In the genomic region with DNA sequence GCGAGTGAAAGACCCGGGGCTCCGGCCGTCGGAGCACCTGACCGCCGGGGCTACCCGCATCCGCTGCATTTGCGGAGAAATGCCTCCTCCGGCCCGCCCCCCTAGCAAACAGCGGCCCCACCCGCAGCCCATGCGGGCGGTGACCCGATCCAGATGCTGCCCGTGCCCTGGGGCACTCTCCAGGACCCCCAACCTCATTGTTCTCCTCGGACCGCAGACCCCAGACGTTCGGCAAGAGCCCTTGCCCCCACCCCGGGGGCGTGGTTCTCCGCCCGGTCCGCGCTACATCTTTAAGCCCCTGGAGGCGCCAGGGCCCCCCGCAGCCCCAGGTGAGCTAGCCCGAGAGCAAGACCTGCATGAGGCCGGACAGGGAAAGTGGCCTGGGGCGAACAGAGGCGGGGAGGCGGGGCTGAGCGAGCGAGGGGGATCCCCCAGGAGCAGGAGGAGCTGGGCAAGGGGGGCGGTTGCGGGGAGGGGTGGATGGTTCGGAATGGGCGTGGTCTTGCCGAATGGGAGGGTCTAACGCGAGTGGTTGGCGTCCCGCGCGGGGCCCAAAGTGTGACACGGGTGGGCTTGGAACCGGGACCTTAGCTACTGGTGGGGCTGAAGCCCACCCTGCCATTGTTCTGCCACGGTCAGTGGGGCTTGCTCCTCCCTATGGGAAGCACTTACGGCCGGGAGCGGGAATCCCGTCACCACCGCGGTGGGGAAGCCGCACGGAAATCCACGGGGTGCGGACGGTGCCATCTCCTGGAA, we compare ENCODE assay signal across 9 cellular contexts. TPM values are rescaled to one million over a fixed set of nuclear protein-coding genes. Genes with fewer than 3 reads are reported as not detected.
DNase-seq lines count a peak whose midpoint lies in the region; ATAC-seq and TF ChIP-seq lines count a peak whose summit lies in the region.
"Had no signal": no experiment of that assay in that cellular context is flagged by ENCODE, and none has a peak within 500 bp of the region (broad histone marks: within the 10 kb centered on the region; RNA-seq: fewer than 3 reads in every experiment).

No MANE protein-coding gene starts in this region.

- intact Hi-C loops in sigmoid colon (cut with DNase I) = no loop called here
- intact Hi-C loops in OCI-LY7 (cut with micrococcal nuclease; ENCODE audit: unreplicated experiment) = no loop called here

- no peaks in the 10 kb centered on the region for H3K9me3 ChIP-seq in CD8-positive, alpha-beta memory T cell (ENCODE audit: low read length)
- H3K9me3 ChIP-seq in endocrine pancreas (ENCODE audit: control insufficient read depth, low read length) (no peaks in the 10 kb centered on the region), sigmoid colon (no peaks in the 10 kb centered on the region), OCI-LY7 (ENCODE audit: low read length) (no peaks in the 10 kb centered on the region)

- ATAC-seq in HG03135 (IDR thresholded peaks at IDR 0.05; ENCODE audit: unreplicated experiment) (no peak), GM21515 (IDR thresholded peaks at IDR 0.05; ENCODE audit: unreplicated experiment) (no peak)

- peak overlapping the region; percentile 70 to 84 (median 76) for H3K4me3 Mint-ChIP-seq in CD8-positive, alpha-beta memory T cell
- H3K4me3 Mint-ChIP-seq in activated CD4-positive, alpha-beta T cell treated with anti-CD3 and anti-CD28 coated beads, Interleukin-2, amount 10 ng/mL, durations not matched to agents 7 days and 5 days = peak overlapping the region; percentile 16

- no peaks in the 10 kb centered on the region for H3K9me3 Mint-ChIP-seq in CD8-positive, alpha-beta memory T cell
- H3K9me3 Mint-ChIP-seq in activated CD4-positive, alpha-beta T cell treated with anti-CD3 and anti-CD28 coated beads, Interleukin-2, amount 10 ng/mL, durations not matched to agents 7 days and 5 days = no peaks in the 10 kb centered on the region

- peaks cover 43% of the 10 kb centered on the region for H3K4me1 ChIP-seq in CD8-positive, alpha-beta memory T cell (ENCODE audit: insufficient read depth, low read length)
- H3K4me1 ChIP-seq in endocrine pancreas (ENCODE audit: control insufficient read depth, insufficient read depth, low read length) = no peaks in the 10 kb centered on the region
- peaks cover 0 to 12% (median 12%) of the 10 kb centered on the region in 4 donors for H3K4me1 ChIP-seq in sigmoid colon
- H3K4me1 ChIP-seq in OCI-LY7 (ENCODE audit: insufficient read depth, low read length, poor library complexity, severe bottlenecking) = peaks cover 9% of the 10 kb centered on the region

- H3K9me2 ChIP-seq in OCI-LY7 (ENCODE audit: insufficient read depth, low read length) = no peaks in the 10 kb centered on the region

- H3K4me3 ChIP-seq in CD8-positive, alpha-beta memory T cell (ENCODE audit: low read length) = peak overlapping the region; percentile 33
- H3K4me3 ChIP-seq in endocrine pancreas (ENCODE audit: control insufficient read depth, insufficient read depth, low read length) (no peak overlapping the region), sigmoid colon (peak overlapping the region in 2 of 4 donors; percentile 4 to 21), OCI-LY7 (ENCODE audit: low read depth, low read length, poor library complexity, severe bottlenecking) (no peak overlapping the region)

- peak; percentile 51 to 69 (median 54) for DNase-seq in CD8-positive, alpha-beta memory T cell
- peak; percentile 42 for DNase-seq in activated CD4-positive, alpha-beta T cell treated with anti-CD3 and anti-CD28 coated beads, Interleukin-2, amount 10 ng/mL, durations not matched to agents 7 days and 5 days
- DNase-seq in sigmoid colon = peak; percentile 63
- no peak for DNase-seq in OCI-LY7 (ENCODE audit: low spot score)
- DNase-seq in SW 1271 (lab: John Stamatoyannopoulos, UW) = no peak

- no TSS peak for BruUV-seq in OCI-LY7 (replicated peaks; lab: Mats Ljungman, UMichigan)

- no peak overlapping the region; the same call in 1 of the 2 replicates for H3K4me2 ChIP-seq in OCI-LY7 (ENCODE audit: low read length)

- H3K4me1 Mint-ChIP-seq in CD8-positive, alpha-beta memory T cell = peaks cover 58 to 75% (median 61%) of the 10 kb centered on the region in 3 donors
- peaks cover 65% of the 10 kb centered on the region for H3K4me1 Mint-ChIP-seq in activated CD4-positive, alpha-beta T cell treated with anti-CD3 and anti-CD28 coated beads, Interleukin-2, amount 10 ng/mL, durations not matched to agents 7 days and 5 days

- peaks cover 11 to 25% of the 10 kb centered on the region in 2 donors for H3K27me3 Mint-ChIP-seq in CD8-positive, alpha-beta memory T cell
- peaks cover 37% of the 10 kb centered on the region for H3K27me3 Mint-ChIP-seq in activated CD4-positive, alpha-beta T cell treated with anti-CD3 and anti-CD28 coated beads, Interleukin-2, amount 10 ng/mL, durations not matched to agents 7 days and 5 days

- peak overlapping the region in 4 of 8 donors; percentile 54 to 80 (median 70) for H3K27ac Mint-ChIP-seq in CD8-positive, alpha-beta memory T cell
- H3K27ac Mint-ChIP-seq in activated CD4-positive, alpha-beta T cell treated with anti-CD3 and anti-CD28 coated beads, Interleukin-2, amount 10 ng/mL, durations not matched to agents 7 days and 5 days = peak overlapping the region; percentile 44

- no peak overlapping the region for H3K27ac ChIP-seq in CD8-positive, alpha-beta memory T cell (ENCODE audit: low read depth, low read length)
- H3K27ac ChIP-seq in sigmoid colon (no peak overlapping the region), OCI-LY7 (ENCODE audit: low read depth, low read length, poor library complexity, severe bottlenecking) (no peak overlapping the region)

- H3K79me2 ChIP-seq in OCI-LY7 (ENCODE audit: insufficient read depth, low read depth, low read length) = no peaks in the 10 kb centered on the region

- H3K36me3 Mint-ChIP-seq in CD8-positive, alpha-beta memory T cell = peaks cover 0 to 2% (median 0%) of the 10 kb centered on the region in 3 donors
- H3K36me3 Mint-ChIP-seq in activated CD4-positive, alpha-beta T cell treated with anti-CD3 and anti-CD28 coated beads, Interleukin-2, amount 10 ng/mL, durations not matched to agents 7 days and 5 days (ENCODE audit: low read depth) = no peaks in the 10 kb centered on the region

- TF ChIP-seq CTCF in sigmoid colon (IDR thresholded peaks at IDR 0.05) (no peak), OCI-LY7 (conservative IDR thresholded peaks at IDR 0.05; ENCODE audit: low read length) (no peak)

- WGBS in sigmoid colon, 2 donors = 2 to 4% methylated on average over 62 of the region's 62 CpGs

- H2AFZ ChIP-seq in OCI-LY7 (ENCODE audit: low read length) = no peak overlapping the region

- POLR2A ChIA-PET in CD8-positive, alpha-beta memory T cell (lab: Charles Lee) = interaction anchor here (0.5 to 2.0 kb wide), 3 partner anchors 13 to 21 kb away, joined by 3 to 6 read pairs (median 4); a partner anchor contains a TSS
- POLR2A ChIA-PET in activated CD4-positive, alpha-beta T cell treated with anti-CD3 and anti-CD28 coated beads, Interleukin-2, amount 10 ng/mL, durations not matched to agents 7 days and 5 days (lab: Charles Lee) = interaction anchor here (0.6 kb wide), 1 partner anchor 181 kb away, joined by 8 read pairs; no protein-coding TSS in a partner anchor
- POLR2A ChIA-PET in OCI-LY7 (lab: Charles Lee) = no interaction called here

- no peaks in the 10 kb centered on the region for H4K20me1 ChIP-seq in OCI-LY7 (ENCODE audit: insufficient read depth, low read length)

- CTCF ChIA-PET in CD8-positive, alpha-beta memory T cell (lab: Charles Lee) = interaction anchor here (1.1 to 8.1 kb wide), 7 partner anchors 10 to 81 kb away, joined by 3 to 144 read pairs (median 12); no protein-coding TSS in a partner anchor
- CTCF ChIA-PET in activated CD4-positive, alpha-beta T cell treated with anti-CD3 and anti-CD28 coated beads, Interleukin-2, amount 10 ng/mL, durations not matched to agents 7 days and 5 days (lab: Charles Lee) = interaction anchor here (1.0 to 2.2 kb wide), 6 partner anchors 10 to 126 kb away, joined by 3 to 11 read pairs (median 3); a partner anchor contains a TSS
- CTCF ChIA-PET in OCI-LY7 (lab: Charles Lee; ENCODE audit: unreplicated experiment) = interaction anchor here (0.6 kb wide), 1 partner anchor 72 kb away, joined by 3 read pairs; no protein-coding TSS in a partner anchor

- TF ChIP-seq POLR2A in sigmoid colon (IDR thresholded peaks at IDR 0.05) = no peak

- TF ChIP-seq EP300 in sigmoid colon (IDR thresholded peaks at IDR 0.05) = no peak

- H3K27me3 ChIP-seq in CD8-positive, alpha-beta memory T cell (ENCODE audit: insufficient read depth, low read length, poor library complexity, severe bottlenecking) = peaks cover 14% of the 10 kb centered on the region
- H3K27me3 ChIP-seq in endocrine pancreas (ENCODE audit: control insufficient read depth, insufficient read depth, low read length) (no peaks in the 10 kb centered on the region), sigmoid colon (peaks cover 26 to 79% (median 66%) of the 10 kb centered on the region in 3 donors)

- H3K36me3 ChIP-seq in CD8-positive, alpha-beta memory T cell (ENCODE audit: insufficient read depth, low read length) = no peaks in the 10 kb centered on the region
- H3K36me3 ChIP-seq in endocrine pancreas (ENCODE audit: control insufficient read depth, insufficient read depth, low read length) (no peaks in the 10 kb centered on the region), sigmoid colon (no peaks in the 10 kb centered on the region), OCI-LY7 (ENCODE audit: insufficient read depth, low read length) (no peaks in the 10 kb centered on the region)

- H3K9ac ChIP-seq in endocrine pancreas (ENCODE audit: control insufficient read depth, insufficient read depth, low read length) = peak overlapping the region; percentile 43

RNA-seq across cellular contexts. Expression of a gene that starts 6.3 kb away (rescaled TPM):
- 1 to 10 TPM in 1 of 2 experiments, under 1 TPM in 1; 0.85 to 1.3 TPM for total RNA-seq in CD8-positive, alpha-beta memory T cell
- 1.9 TPM for polyA plus RNA-seq in CD8-positive, alpha-beta memory T cell
- total RNA-seq in activated CD4-positive, alpha-beta T cell treated with anti-CD3 and anti-CD28 coated beads, Interleukin-2, amount 10 ng/mL, durations not matched to agents 7 days and 5 days = 1 to 10 TPM; 2.2 to 2.6 TPM
- 1 to 10 TPM in 1 of 4 donors, under 1 TPM in 1, not detected in 2; 0.55 to 1.8 TPM for total RNA-seq in sigmoid colon
- polyA plus RNA-seq in sigmoid colon = 10 to 100 TPM; 13.8 to 21.0 (median 19.9) TPM
- total RNA-seq in OCI-LY7 (2014; rRNA removed; shearing (Covaris generic)) = 1.3 and 4.4 TPM in 2 replicates
- 3.0 and 5.5 TPM in 2 replicates for total RNA-seq in OCI-LY7 (2022)

RNA-seq across cellular contexts. Expression of a gene that starts 12.3 kb away (rescaled TPM):
- 1 to 10 TPM; 2.4 to 2.7 TPM for total RNA-seq in CD8-positive, alpha-beta memory T cell
- 205 TPM for polyA plus RNA-seq in CD8-positive, alpha-beta memory T cell
- under 1 TPM in 1 of 2 experiments, not detected in 1; 0.17 TPM for total RNA-seq in activated CD4-positive, alpha-beta T cell treated with anti-CD3 and anti-CD28 coated beads, Interleukin-2, amount 10 ng/mL, durations not matched to agents 7 days and 5 days
- total RNA-seq in sigmoid colon = not detected
- polyA plus RNA-seq in sigmoid colon = under 1 TPM in 1 of 3 donors, not detected in 2; 0.52 TPM
- not detected in 2 replicates for total RNA-seq in OCI-LY7 (2014; rRNA removed; shearing (Covaris generic))
- not detected in 2 replicates for total RNA-seq in OCI-LY7 (2022)
- total RNA-seq: NCI-H460 had no signal

RNA-seq across cellular contexts. Expression of a gene that starts 42.5 kb away (rescaled TPM):
- total RNA-seq in CD8-positive, alpha-beta memory T cell = 100 to 1,000 TPM; 355 to 388 TPM
- 7,622 TPM for polyA plus RNA-seq in CD8-positive, alpha-beta memory T cell
- 1,000 to 10,000 TPM; 1,663 to 1,924 TPM for total RNA-seq in activated CD4-positive, alpha-beta T cell treated with anti-CD3 and anti-CD28 coated beads, Interleukin-2, amount 10 ng/mL, durations not matched to agents 7 days and 5 days
- 1 to 10 TPM in 2 of 4 donors, not detected in 2; 1.6 to 5.7 TPM for total RNA-seq in sigmoid colon
- 100 to 1,000 TPM in 1 of 3 donors, 10 to 100 TPM in 2; 19.8 to 556 (median 41.4) TPM for polyA plus RNA-seq in sigmoid colon
- total RNA-seq in OCI-LY7 (2014; rRNA removed; shearing (Covaris generic)) = 409 and 470 TPM in 2 replicates
- total RNA-seq in OCI-LY7 (2022) = 677 and 769 TPM in 2 replicates
- total RNA-seq: NCI-H460 had no signal

RNA-seq across cellular contexts. Expression of a gene that starts 50.4 kb away (rescaled TPM):
- total RNA-seq in CD8-positive, alpha-beta memory T cell = not detected
- polyA plus RNA-seq in CD8-positive, alpha-beta memory T cell = not detected
- not detected for total RNA-seq in activated CD4-positive, alpha-beta T cell treated with anti-CD3 and anti-CD28 coated beads, Interleukin-2, amount 10 ng/mL, durations not matched to agents 7 days and 5 days
- total RNA-seq in sigmoid colon (not detected), OCI-LY7 (2022) (not detected in 2 replicates)
- not detected for polyA plus RNA-seq in sigmoid colon
- not detected in 2 replicates for total RNA-seq in OCI-LY7 (2014; rRNA removed; shearing (Covaris generic))
- total RNA-seq: NCI-H460 had no signal

RNA-seq across cellular contexts. Expression of a gene that starts 53.8 kb away (rescaled TPM):
- total RNA-seq in CD8-positive, alpha-beta memory T cell = 10 to 100 TPM; 35.2 to 35.8 TPM
- 14.3 TPM for polyA plus RNA-seq in CD8-positive, alpha-beta memory T cell
- 10 to 100 TPM; 48.6 to 51.3 TPM for total RNA-seq in activated CD4-positive, alpha-beta T cell treated with anti-CD3 and anti-CD28 coated beads, Interleukin-2, amount 10 ng/mL, durations not matched to agents 7 days and 5 days
- 10 to 100 TPM in 3 of 4 donors, 1 to 10 TPM in 1; 9.8 to 17.7 (median 13.1) TPM for total RNA-seq in sigmoid colon
- 10 to 100 TPM in 1 of 3 donors, 1 to 10 TPM in 2; 3.0 to 22.7 (median 4.2) TPM for polyA plus RNA-seq in sigmoid colon
- total RNA-seq in OCI-LY7 (2014; rRNA removed; shearing (Covaris generic)) = 74.2 and 75.8 TPM in 2 replicates
- total RNA-seq in OCI-LY7 (2022) = 98.6 and 111 TPM in 2 replicates

Comparison
In these comparisons a context has a peak if more than half of its experiments do, and no peak if none do; other contexts are left out.
1. DNase-seq: peak in CD8-positive, alpha-beta memory T cell (5 of 5), activated CD4-positive, alpha-beta T cell treated with anti-CD3 and anti-CD28 coated beads, Interleukin-2, amount 10 ng/mL, durations not matched to agents 7 days and 5 days (single experiment) and sigmoid colon (single experiment); none in OCI-LY7 (single experiment) and SW 1271 (0 of 2).
2. RNA of a gene that starts 42.5 kb away (total RNA-seq): 1,663 to 1,924 TPM in activated CD4-positive, alpha-beta T cell treated with anti-CD3 and anti-CD28 coated beads, Interleukin-2, amount 10 ng/mL, durations not matched to agents 7 days and 5 days, 409 to 769 TPM in OCI-LY7 and 355 to 388 TPM in CD8-positive, alpha-beta memory T cell; 1.6 to 5.7 TPM in sigmoid colon; every median in the first group is over 10 times any median in the second.